15 cellular contexts compared by ENCODE assay signal in genomic region chr3:119660474-119661150, GRCh38. TPM values are rescaled to one million over a fixed set of nuclear protein-coding genes. Genes with fewer than 3 reads are reported as not detected.
DNase-seq lines count a peak whose midpoint lies in the region; TF ChIP-seq lines count a peak whose summit lies in the region.
"Had no signal": no experiment of that assay in that cellular context is flagged by ENCODE, and none has a peak within 500 bp of the region (broad histone marks: within the 10 kb centered on the region; RNA-seq: fewer than 3 reads in every experiment).

A gene with protein sequence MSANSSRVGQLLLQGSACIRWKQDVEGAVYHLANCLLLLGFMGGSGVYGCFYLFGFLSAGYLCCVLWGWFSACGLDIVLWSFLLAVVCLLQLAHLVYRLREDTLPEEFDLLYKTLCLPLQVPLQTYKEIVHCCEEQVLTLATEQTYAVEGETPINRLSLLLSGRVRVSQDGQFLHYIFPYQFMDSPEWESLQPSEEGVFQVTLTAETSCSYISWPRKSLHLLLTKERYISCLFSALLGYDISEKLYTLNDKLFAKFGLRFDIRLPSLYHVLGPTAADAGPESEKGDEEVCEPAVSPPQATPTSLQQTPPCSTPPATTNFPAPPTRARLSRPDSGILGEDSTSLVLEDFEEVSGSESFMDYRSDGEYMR (minus strand): TSS chr3:119660589. CDS start chr3:119660423, 166 bp downstream.

- H2BK5ac ChIP-seq in neuronal stem cell (ENCODE audit: low read length) = no peak within 1 kb of the TSS

- TF ChIP-seq CTCF in vagina (IDR thresholded peaks at IDR 0.05) = no peak

- H3K9ac ChIP-seq in neuronal stem cell (ENCODE audit: low read depth, low read length, poor library complexity) = peak within 1 kb of the TSS; percentile 24

- H3K14ac ChIP-seq in neuronal stem cell (ENCODE audit: low read length) = no peak within 1 kb of the TSS

- no peaks in the 10 kb centered on the region for H3K79me1 ChIP-seq in neuronal stem cell (ENCODE audit: low read depth, low read length)

- H2AK5ac ChIP-seq in neuronal stem cell (ENCODE audit: low read depth, low read length) = no peak within 1 kb of the TSS

- H4K8ac ChIP-seq in neuronal stem cell (ENCODE audit: low read depth, low read length) = no peak within 1 kb of the TSS

- peak; percentile 39 for DNase-seq in DMS 273 (lab: John Stamatoyannopoulos, UW; ENCODE audit: unreplicated experiment)
- no peak for DNase-seq in DMS 273 treated with DMSO at 0.1 percent for 48 hours (lab: John Stamatoyannopoulos, UW)
- DNase-seq in cardiac septum (ENCODE audit: low spot score) = no peak
- DNase-seq in neuronal stem cell (ENCODE audit: low spot score) = no peak
- no peak for DNase-seq in vagina (ENCODE audit: extremely low spot score in 2 of 2)
- no peak for DNase-seq in T-helper 2 cell
- no peak for DNase-seq in NAMALWA (ENCODE audit: low spot score)
- DNase-seq in activated effector memory CD4-positive, alpha-beta T cell treated with Interleukin-2 at 50 U/mL for 16 hours = no peak
- DNase-seq: activated CD4-positive, alpha-beta T cell treated with anti-CD3 and anti-CD28 coated beads for 48 hours; mucosa of descending colon; right lobe of liver; T-helper 1 cell had no signal

- no peak within 1 kb of the TSS for H2BK12ac ChIP-seq in neuronal stem cell (ENCODE audit: low read length)

- H3K4ac ChIP-seq in neuronal stem cell (ENCODE audit: low read length) = no peak within 1 kb of the TSS

- H2AFZ ChIP-seq in neuronal stem cell (ENCODE audit: low read length) = no peak within 1 kb of the TSS
- H2AFZ ChIP-seq: GM23338 had no signal

- H3K27me3 ChIP-seq in neuronal stem cell (ENCODE audit: control insufficient read depth in 3 of 3, insufficient read depth in 3 of 3, low read depth in 1 of 3, low read length in 3 of 3) (no peaks in the 10 kb centered on the region), vagina (no peaks in the 10 kb centered on the region)
- H3K27me3 ChIP-seq: right lobe of liver had no signal

- H3K9me3 ChIP-seq in neuronal stem cell (replicated peaks in 1 of 2; ENCODE audit: control insufficient read depth in 2 of 2, insufficient read depth in 1 of 2, low read depth in 1 of 2, low read length in 2 of 2) (no peaks in the 10 kb centered on the region), vagina (no peaks in the 10 kb centered on the region)
- H3K9me3 ChIP-seq: mucosa of descending colon, right lobe of liver had no signal

- H3K4me2 ChIP-seq in neuronal stem cell (ENCODE audit: insufficient read depth, low read length, poor library complexity, severe bottlenecking) = no peak within 1 kb of the TSS
- H3K4me2 ChIP-seq: GM23338 had no signal

- no peak within 1 kb of the TSS for H2BK120ac ChIP-seq in neuronal stem cell (ENCODE audit: low read depth, low read length)

- intact Hi-C loops in cardiac septum (cut with DNase I) (no loop called here), vagina (cut with DNase I) (no loop called here)

- H4K91ac ChIP-seq in neuronal stem cell (ENCODE audit: low read depth, low read length, poor library complexity) = no peak within 1 kb of the TSS

- no peak within 1 kb of the TSS for H3K18ac ChIP-seq in neuronal stem cell (ENCODE audit: low read length)

- H3K4me3 ChIP-seq in neuronal stem cell (ENCODE audit: low read length in 2 of 2) (no peak within 1 kb of the TSS), vagina (peak within 1 kb of the TSS; percentile 0)
- H3K4me3 ChIP-seq: GM23338, mucosa of descending colon, right lobe of liver had no signal

- H3K36me3 ChIP-seq in neuronal stem cell (replicated peaks in 1 of 2; ENCODE audit: control insufficient read depth in 2 of 2, insufficient read depth in 2 of 2, low read length in 2 of 2) (no peaks in the 10 kb centered on the region), vagina (no peaks in the 10 kb centered on the region)
- H3K36me3 ChIP-seq: right lobe of liver had no signal

- no peak within 1 kb of the TSS for H3K23ac ChIP-seq in neuronal stem cell (ENCODE audit: low read depth, low read length, poor library complexity)

- TF ChIP-seq POLR2A in vagina (IDR thresholded peaks at IDR 0.05) = no peak

- no CpG with 5 or more reads among the region's 8 CpGs for WGBS in neuronal stem cell (ENCODE audit: extremely low coverage in 2 of 2, insufficient read length in 2 of 2, insufficient replicate concordance in 1 of 2), 2 donors

- no peak within 1 kb of the TSS for H2BK15ac ChIP-seq in neuronal stem cell (ENCODE audit: low read length)

- H3K27ac ChIP-seq in neuronal stem cell (replicated peaks; ENCODE audit: low read length) (no peak within 1 kb of the TSS), vagina (peak within 1 kb of the TSS; percentile 17)
- H3K27ac ChIP-seq: 22Rv1, epithelial cell of prostate, right lobe of liver had no signal

- no peaks in the 10 kb centered on the region for H3K4me1 ChIP-seq in neuronal stem cell (ENCODE audit: control insufficient read depth in 2 of 2, insufficient read depth in 1 of 2, low read depth in 1 of 2, low read length in 2 of 2)
- H3K4me1 ChIP-seq in vagina = peaks cover 11% of the 10 kb centered on the region
- H3K4me1 ChIP-seq: right lobe of liver had no signal

RNA-seq across cellular contexts. Expression of the gene that starts here (rescaled TPM):
- total RNA-seq in cardiac septum (702 TPM), vagina (3.4 TPM)
- polyA plus RNA-seq in neuronal stem cell (2013, experiment 1 of 2) = 0.79 TPM
- 0.64 TPM for polyA plus RNA-seq in neuronal stem cell (2013, experiment 2 of 2)
- total RNA-seq: GM23338 had no signal

Comparison
In these comparisons a context has a peak if more than half of its experiments do, and no peak if none do; other contexts are left out.
1. RNA of the gene that starts here (total RNA-seq): 702 TPM in cardiac septum (single experiment); 3.4 TPM in vagina (single experiment); every median in the first group is over 100 times any median in the second.
2. H3K4me3 ChIP-seq: peak in vagina (2 of 2); none in neuronal stem cell (0 of 2).